In genomic region chr4:177339794-177340374, GRCh38 we compare ENCODE assay signal across 8 cellular contexts.
DNase-seq lines count a peak whose midpoint lies in the region; ATAC-seq and TF ChIP-seq lines count a peak whose summit lies in the region.

No MANE protein-coding gene starts in this region.

- DNase-seq in COLO829 (ENCODE audit: low spot score) (peak; percentile 43), NOMO-1 treated with dmso at 0.1 percent for 144 hours (lab: John Stamatoyannopoulos, UW; ENCODE audit: unreplicated experiment) (peak; percentile 9), choroid plexus epithelial cell (ENCODE audit: low read depth) (peak; percentile 65), medulla oblongata (ENCODE audit: extremely low spot score) (peak; percentile 37), DMS153 (lab: John Stamatoyannopoulos, UW) (no peak)
- no peak for DNase-seq in activated effector memory CD4-positive, alpha-beta T cell treated with Interleukin-2 at 50 U/mL for 16 hours

- ATAC-seq in GM18870 (IDR thresholded peaks at IDR 0.05; ENCODE audit: unreplicated experiment) (peak; percentile 96), HG03045 (IDR thresholded peaks at IDR 0.05; ENCODE audit: unreplicated experiment) (peak; percentile 89)

- H3K4me3 ChIP-seq in choroid plexus epithelial cell (ENCODE audit: low read depth, low read length) = no peak overlapping the region

- TF ChIP-seq CTCF in choroid plexus epithelial cell (conservative IDR thresholded peaks at IDR 0.05; ENCODE audit: low read depth, low read length) = peak; percentile 70

Comparison
In these comparisons a context has a peak if more than half of its experiments do, and no peak if none do; other contexts are left out.
1. DNase-seq: peak in COLO829 (single experiment), NOMO-1 treated with dmso at 0.1 percent for 144 hours (single experiment), choroid plexus epithelial cell (single experiment) and medulla oblongata (single experiment); none in DMS153 (single experiment) and activated effector memory CD4-positive, alpha-beta T cell treated with Interleukin-2 at 50 U/mL for 16 hours (single experiment).